Comparison of ENCODE assay signal across 8 cellular contexts in the genomic region with DNA sequence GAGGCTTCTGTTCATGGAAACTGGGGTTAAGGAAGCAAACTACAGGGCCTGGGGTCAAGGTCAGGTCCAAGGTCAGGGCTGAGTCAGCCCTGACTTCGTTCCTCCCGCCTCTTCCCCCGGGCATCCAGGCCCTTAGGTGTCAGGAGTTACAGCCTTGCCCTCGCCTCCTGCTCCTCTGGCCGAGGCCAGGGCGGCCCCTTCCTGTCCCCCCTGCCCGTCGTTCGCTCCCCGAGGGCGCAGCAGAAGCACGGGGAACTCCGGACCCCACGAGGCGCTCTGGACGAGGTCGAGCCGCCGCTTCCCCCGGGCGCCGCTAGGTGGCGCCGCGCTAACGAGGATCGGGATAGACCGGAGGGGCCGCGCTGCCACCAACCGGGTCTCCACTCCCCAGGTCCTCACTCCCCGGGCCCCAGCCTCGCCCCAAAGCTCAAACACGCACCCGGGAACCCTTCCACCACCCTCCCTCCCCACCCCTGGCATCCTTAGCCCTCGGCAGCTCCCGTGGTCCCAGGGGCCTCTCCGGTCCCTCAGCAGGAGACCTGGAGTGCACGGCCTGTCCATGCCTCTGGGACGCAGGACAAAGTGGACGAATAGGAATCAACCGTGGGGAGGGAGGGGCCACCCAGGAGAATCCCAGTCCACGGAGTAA. TPM values are rescaled to one million over a fixed set of nuclear protein-coding genes. Genes with fewer than 3 reads are reported as not detected.
A peak's percentile ranks its signal among the peaks of the same experiment; 100 is the strongest.
DNase-seq lines count a peak whose midpoint lies in the region; ATAC-seq and TF ChIP-seq lines count a peak whose summit lies in the region.

No MANE protein-coding gene starts in this region.

- H3K4me1 ChIP-seq in heart left ventricle (peaks cover 0 to 19% (median 10%) of the 10 kb centered on the region in 12 donors), psoas muscle (no peaks in the 10 kb centered on the region), vagina (peaks cover 11% of the 10 kb centered on the region)

- no peak overlapping the region for H3K4me3 Mint-ChIP-seq in activated naive CD8-positive, alpha-beta T cell treated with anti-CD3 and anti-CD28 coated beads for 36 hours

- DNase-seq in AG04450 (ENCODE audit: low read depth, low spot score), result peak; percentile 18
- DNase-seq in KBM-7, result peak; percentile 83
- peak; percentile 49 for DNase-seq in SKM-1 (lab: John Stamatoyannopoulos, UW; ENCODE audit: unreplicated experiment)
- DNase-seq in activated naive CD8-positive, alpha-beta T cell treated with anti-CD3 and anti-CD28 coated beads for 36 hours, result peak; percentile 81
- peak; percentile 73 to 92 (median 80) for DNase-seq in heart left ventricle
- peak; percentile 82 to 89 for DNase-seq in psoas muscle
- DNase-seq in vagina (ENCODE audit: extremely low spot score in 2 of 2), result no peak

- in situ Hi-C loops in KBM-7 (cut with MboI; ENCODE audit: low pct_unique_long_range_greater_than_20kb, low sequenced_read_pairs), result no loop called here

- peaks cover 3% of the 10 kb centered on the region for H3K27me3 Mint-ChIP-seq in activated naive CD8-positive, alpha-beta T cell treated with anti-CD3 and anti-CD28 coated beads for 36 hours

- WGBS in heart left ventricle, 4 donors, result 3 to 6% (median 4%) methylated on average over 7 to 43 of the region's 43 CpGs
- WGBS in psoas muscle, 3 donors, result 2 to 8% (median 3%) methylated on average over 26 to 43 of the region's 43 CpGs

- ATAC-seq in GM18511 (IDR thresholded peaks at IDR 0.05; ENCODE audit: unreplicated experiment), result peak; percentile 78
- ATAC-seq in heart left ventricle, result peak; percentile 58 to 91 (median 87)
- peak; percentile 87 to 98 (median 92) for ATAC-seq in psoas muscle

- POLR2A ChIA-PET in AG04450 (lab: Yijun Ruan, JAX), result no interaction called here

- TF ChIP-seq CTCF in AG04450 (IDR thresholded peaks at IDR 0.05; ENCODE audit: low read depth, low read length) (peak; percentile 84), heart left ventricle (IDR thresholded peaks at IDR 0.05) (peak; percentile 92 to 99 (median 96)), psoas muscle (IDR thresholded peaks at IDR 0.05) (peak; percentile 95), vagina (IDR thresholded peaks at IDR 0.05) (peak; percentile 93 to 96 (median 94))

- H3K4me3 ChIP-seq in AG04450 (ENCODE audit: low read depth, low read length), result peak overlapping the region; percentile 41
- H3K4me3 ChIP-seq in heart left ventricle, result peak overlapping the region in 9 of 12 donors; percentile 11 to 34 (median 31)
- peak overlapping the region; percentile 49 for H3K4me3 ChIP-seq in psoas muscle
- peak overlapping the region in 1 of 2 donors; percentile 18 for H3K4me3 ChIP-seq in vagina

- H3K36me3 ChIP-seq in heart left ventricle (no peaks in the 10 kb centered on the region), psoas muscle (ENCODE audit: insufficient read depth in 1 of 2, low read depth in 1 of 2) (no peaks in the 10 kb centered on the region), vagina (no peaks in the 10 kb centered on the region)

- H3K27ac ChIP-seq in AG04450 (ENCODE audit: low read depth, low read length) (no peak overlapping the region), heart left ventricle (peak overlapping the region in 1 of 12 donors; percentile 31), psoas muscle (no peak overlapping the region), vagina (no peak overlapping the region)

- H3K27me3 ChIP-seq in AG04450 (ENCODE audit: control insufficient read depth, insufficient read depth, low read length) (peaks cover 4% of the 10 kb centered on the region), heart left ventricle (no peaks in the 10 kb centered on the region), psoas muscle (ENCODE audit: insufficient read depth in 3 of 3, low read length in 2 of 3) (no peaks in the 10 kb centered on the region), vagina (no peaks in the 10 kb centered on the region)

- H3K4me1 Mint-ChIP-seq in activated naive CD8-positive, alpha-beta T cell treated with anti-CD3 and anti-CD28 coated beads for 36 hours, result peaks cover 5% of the 10 kb centered on the region

- no peaks in the 10 kb centered on the region for H3K9me3 Mint-ChIP-seq in activated naive CD8-positive, alpha-beta T cell treated with anti-CD3 and anti-CD28 coated beads for 36 hours

- CTCF ChIA-PET in AG04450 (lab: Charles Lee), result interaction anchor here (0.5 to 2.0 kb wide), 12 partner anchors 14 to 548 kb away, joined by 3 to 11 read pairs (median 3); no protein-coding TSS in a partner anchor

- H3K36me3 Mint-ChIP-seq in activated naive CD8-positive, alpha-beta T cell treated with anti-CD3 and anti-CD28 coated beads for 36 hours, result no peaks in the 10 kb centered on the region

- no peak for TF ChIP-seq POLR2A in heart left ventricle (IDR thresholded peaks at IDR 0.05)
- no peak for TF ChIP-seq POLR2A in vagina (IDR thresholded peaks at IDR 0.05)

- H3K27ac Mint-ChIP-seq in activated naive CD8-positive, alpha-beta T cell treated with anti-CD3 and anti-CD28 coated beads for 36 hours, result no peak overlapping the region

- intact Hi-C loops in heart left ventricle (cut with DNase I), result loop anchor here (1.0 to 10.0 kb wide), 11 partner anchors 86 to 586 kb away; no protein-coding TSS in a partner anchor
- intact Hi-C loops in psoas muscle (cut with DNase I), result loop anchor here (2.0 to 5.0 kb wide), 6 partner anchors 86 to 584 kb away; a partner anchor contains a TSS
- intact Hi-C loops in vagina (cut with DNase I), result loop anchor here (5.0 to 10.0 kb wide), 2 partner anchors 129 to 546 kb away; a partner anchor contains a TSS

- H3K9me3 ChIP-seq in AG04450 (ENCODE audit: control insufficient read depth, insufficient read depth, low read length) (no peaks in the 10 kb centered on the region), heart left ventricle (no peaks in the 10 kb centered on the region), psoas muscle (no peaks in the 10 kb centered on the region), vagina (no peaks in the 10 kb centered on the region)

RNA-seq across cellular contexts. Expression of a gene that starts 59.2 kb away (rescaled TPM):
- polyA plus RNA-seq in AG04450 (2011; rRNA removed) (not detected in 2 replicates), heart left ventricle (not detected), psoas muscle (1 to 10 TPM in 1 of 3 donors, under 1 TPM in 1, not detected in 1; 0.23 to 4.4 TPM)
- not detected in 2 replicates for polyA minus RNA-seq in AG04450 (2011; rRNA and poly(A)+ RNA removed)
- not detected for total RNA-seq in activated naive CD8-positive, alpha-beta T cell treated with anti-CD3 and anti-CD28 coated beads for 36 hours
- total RNA-seq in heart left ventricle (not detected), psoas muscle (not detected), vagina (not detected)

Comparison
In these comparisons a context has a peak if more than half of its experiments do, and no peak if none do; other contexts are left out.
1. DNase-seq: peak in AG04450 (single experiment), KBM-7 (single experiment), SKM-1 (single experiment), activated naive CD8-positive, alpha-beta T cell treated with anti-CD3 and anti-CD28 coated beads for 36 hours (single experiment), heart left ventricle (5 of 5) and psoas muscle (2 of 2); none in vagina (0 of 2).
2. Peak in every context shown above with its lines, with median percentiles within 50 percentile points of each other: CTCF ChIP-seq and ATAC-seq.